15 cellular contexts compared by ENCODE assay signal in the genomic region with DNA sequence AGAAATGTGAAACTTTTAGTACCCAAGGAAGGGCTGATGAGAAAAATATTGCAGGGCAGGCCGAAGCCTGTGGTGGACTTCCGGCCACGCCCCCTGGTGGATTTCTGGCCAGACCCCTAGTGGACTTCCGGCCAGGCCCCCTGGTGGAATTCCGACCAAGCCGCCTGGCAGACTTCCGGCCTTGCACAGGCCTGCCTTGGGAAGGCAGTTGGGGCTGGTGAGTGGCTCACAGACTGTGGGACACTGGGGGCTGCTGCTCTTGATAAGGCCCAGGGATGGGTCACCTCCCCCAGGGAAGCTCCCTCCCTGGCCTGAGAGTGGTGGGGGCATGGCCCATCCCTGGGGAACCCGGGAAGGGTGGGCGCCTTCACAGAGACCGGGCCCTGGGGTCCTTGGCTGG.
"Had no signal": no experiment of that assay in that cellular context is flagged by ENCODE, and none has a peak within 500 bp of the region (broad histone marks: within the 10 kb centered on the region; RNA-seq: fewer than 3 reads in every experiment).

No MANE protein-coding gene starts in this region.

- H3K4me3 Mint-ChIP-seq: activated T-helper 1 cell treated with anti-CD3 and anti-CD28 coated beads, Interleukin-12 subunit alpha, Interleukin-12 subunit beta, Interleukin-2, Interleukin-4 antibody, amounts not matched to agents 30 ng/mL and 10 ng/mL and 1 ng/mL, durations not matched to agents 14 hours and 24 hours and 36 hours; central memory CD8-positive, alpha-beta T cell; nephron; stimulated activated naive CD8-positive, alpha-beta T cell treated with anti-CD3 and anti-CD28 coated beads, Interleukin-15, Interleukin-2, amounts not matched to agents 100 ng/mL and 50 ng/mL, for 24 hours had no signal

- H3K9me3 ChIP-seq: lower lobe of right lung, upper lobe of left lung had no signal

- H3K9me3 Mint-ChIP-seq: activated T-helper 1 cell treated with anti-CD3 and anti-CD28 coated beads, Interleukin-12 subunit alpha, Interleukin-12 subunit beta, Interleukin-2, Interleukin-4 antibody, amounts not matched to agents 30 ng/mL and 10 ng/mL and 1 ng/mL, durations not matched to agents 14 hours and 24 hours and 36 hours; central memory CD8-positive, alpha-beta T cell; nephron; stimulated activated naive CD8-positive, alpha-beta T cell treated with anti-CD3 and anti-CD28 coated beads, Interleukin-15, Interleukin-2, amounts not matched to agents 100 ng/mL and 50 ng/mL, for 24 hours had no signal

- ATAC-seq: foreskin keratinocyte, left colon, lower lobe of right lung, sciatic nerve had no signal

- H3K4me1 Mint-ChIP-seq: central memory CD8-positive, alpha-beta T cell; nephron had no signal

- H3K27ac Mint-ChIP-seq: activated T-helper 1 cell treated with anti-CD3 and anti-CD28 coated beads, Interleukin-12 subunit alpha, Interleukin-12 subunit beta, Interleukin-2, Interleukin-4 antibody, amounts not matched to agents 30 ng/mL and 10 ng/mL and 1 ng/mL, durations not matched to agents 14 hours and 24 hours and 36 hours; nephron; stimulated activated naive CD8-positive, alpha-beta T cell treated with anti-CD3 and anti-CD28 coated beads, Interleukin-15, Interleukin-2, amounts not matched to agents 100 ng/mL and 50 ng/mL, for 24 hours had no signal

- DNase-seq: activated naive CD4-positive, alpha-beta T cell treated with Interleukin-2 at 50 U/mL for 16 hours; anterior cingulate cortex; brain microvascular endothelial cell; effector CD4-positive, alpha-beta T cell; foreskin keratinocyte; left colon; lower lobe of right lung; T-helper 2 cell had no signal

- H3K27me3 ChIP-seq: brain microvascular endothelial cell, upper lobe of left lung had no signal

- H3K27me3 Mint-ChIP-seq: central memory CD8-positive, alpha-beta T cell; stimulated activated naive CD8-positive, alpha-beta T cell treated with anti-CD3 and anti-CD28 coated beads, Interleukin-15, Interleukin-2, amounts not matched to agents 100 ng/mL and 50 ng/mL, for 24 hours had no signal

- H3K27ac ChIP-seq: brain microvascular endothelial cell, coronary artery, foreskin keratinocyte, lower lobe of right lung, upper lobe of left lung had no signal

- H3K4me1 ChIP-seq: foreskin keratinocyte, lower lobe of right lung, upper lobe of left lung had no signal

- H3K4me3 ChIP-seq: coronary artery, lower lobe of right lung, upper lobe of left lung had no signal

- H3K36me3 ChIP-seq: brain microvascular endothelial cell, lower lobe of right lung, upper lobe of left lung had no signal
